3 cellular contexts compared by ENCODE assay signal in the genomic region with DNA sequence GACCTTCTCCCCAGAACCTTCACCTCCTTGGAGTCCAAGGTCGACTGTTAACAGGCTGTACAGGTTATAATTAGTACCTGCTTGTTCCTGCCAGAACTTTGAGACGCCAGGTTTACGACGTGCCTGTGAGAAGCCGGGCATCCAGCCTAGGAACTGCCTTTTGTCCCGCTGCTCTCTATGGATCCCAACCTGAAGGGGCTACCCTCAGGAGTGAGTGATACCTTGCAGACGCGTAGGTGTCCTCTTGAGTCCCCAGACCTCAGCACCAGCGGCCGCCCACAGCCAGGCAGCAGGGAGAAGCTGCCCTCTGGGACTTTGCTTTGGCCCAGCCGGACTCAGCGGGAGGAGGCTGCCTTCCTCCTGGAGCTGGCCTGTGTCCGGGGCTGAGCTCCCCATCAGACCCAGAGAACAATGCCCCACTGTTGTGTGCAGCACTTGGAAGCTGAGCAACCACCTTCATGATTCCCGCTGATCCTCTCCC.
TF ChIP-seq lines count a peak whose summit lies in the region.

No MANE protein-coding gene starts in this region.

TF ChIP-seq in IMR-90, 13 proteins besides CTCF, POLR2A, EP300 and RAD21:
- no peak for TF ChIP-seq RFX5 (IDR thresholded peaks at IDR 0.05; ENCODE audit: low read depth, low read length)
TF ChIP-seq in IMR-90: peak in this region for 0.

TF ChIP-seq in GM12878, 131 proteins besides CTCF, POLR2A, EP300 and RAD21:
- TF ChIP-seq SRF (IDR thresholded peaks at IDR 0.05; ENCODE audit: low read depth in 2 of 2, low read length in 2 of 2) (0 out of 4 replicates have a peak, but pooled peaks of 1 of the 2 experiments have one; percentile 7), NR2F1 (conservative IDR thresholded peaks at IDR 0.05) (peak; percentile 8; the same call in 1 of the 2 replicates), NR2C2 (IDR thresholded peaks at IDR 0.05; ENCODE audit: borderline replicate concordance, control insufficient read depth, insufficient read length, low read depth) (no peak), RB1 (IDR thresholded peaks at IDR 0.05; ENCODE audit: borderline replicate concordance) (no peak)
- TF ChIP-seq, protein P1, sequence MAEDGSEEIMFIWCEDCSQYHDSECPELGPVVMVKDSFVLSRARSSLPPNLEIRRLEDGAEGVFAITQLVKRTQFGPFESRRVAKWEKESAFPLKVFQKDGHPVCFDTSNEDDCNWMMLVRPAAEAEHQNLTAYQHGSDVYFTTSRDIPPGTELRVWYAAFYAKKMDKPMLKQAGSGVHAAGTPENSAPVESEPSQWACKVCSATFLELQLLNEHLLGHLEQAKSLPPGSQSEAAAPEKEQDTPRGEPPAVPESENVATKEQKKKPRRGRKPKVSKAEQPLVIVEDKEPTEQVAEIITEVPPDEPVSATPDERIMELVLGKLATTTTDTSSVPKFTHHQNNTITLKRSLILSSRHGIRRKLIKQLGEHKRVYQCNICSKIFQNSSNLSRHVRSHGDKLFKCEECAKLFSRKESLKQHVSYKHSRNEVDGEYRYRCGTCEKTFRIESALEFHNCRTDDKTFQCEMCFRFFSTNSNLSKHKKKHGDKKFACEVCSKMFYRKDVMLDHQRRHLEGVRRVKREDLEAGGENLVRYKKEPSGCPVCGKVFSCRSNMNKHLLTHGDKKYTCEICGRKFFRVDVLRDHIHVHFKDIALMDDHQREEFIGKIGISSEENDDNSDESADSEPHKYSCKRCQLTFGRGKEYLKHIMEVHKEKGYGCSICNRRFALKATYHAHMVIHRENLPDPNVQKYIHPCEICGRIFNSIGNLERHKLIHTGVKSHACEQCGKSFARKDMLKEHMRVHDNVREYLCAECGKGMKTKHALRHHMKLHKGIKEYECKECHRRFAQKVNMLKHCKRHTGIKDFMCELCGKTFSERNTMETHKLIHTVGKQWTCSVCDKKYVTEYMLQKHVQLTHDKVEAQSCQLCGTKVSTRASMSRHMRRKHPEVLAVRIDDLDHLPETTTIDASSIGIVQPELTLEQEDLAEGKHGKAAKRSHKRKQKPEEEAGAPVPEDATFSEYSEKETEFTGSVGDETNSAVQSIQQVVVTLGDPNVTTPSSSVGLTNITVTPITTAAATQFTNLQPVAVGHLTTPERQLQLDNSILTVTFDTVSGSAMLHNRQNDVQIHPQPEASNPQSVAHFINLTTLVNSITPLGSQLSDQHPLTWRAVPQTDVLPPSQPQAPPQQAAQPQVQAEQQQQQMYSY (CRISPR knock-in tag; IDR thresholded peaks at IDR 0.05), result no peak

TF ChIP-seq in HepG2, 621 proteins besides CTCF, POLR2A, EP300 and RAD21 (continues in another document):
- TF ChIP-seq EHMT2 (IDR thresholded peaks at IDR 0.05; ENCODE audit: borderline replicate concordance, low read depth, low read length), result no peak
- peak; percentile 54; the same call in 1 of the 2 replicates for TF ChIP-seq ZBTB38 (CRISPR knock-in tag; IDR thresholded peaks at IDR 0.05)
- TF ChIP-seq GTF2F1 (IDR thresholded peaks at IDR 0.05; ENCODE audit: low read length), result no peak
- TF ChIP-seq, protein P2, sequence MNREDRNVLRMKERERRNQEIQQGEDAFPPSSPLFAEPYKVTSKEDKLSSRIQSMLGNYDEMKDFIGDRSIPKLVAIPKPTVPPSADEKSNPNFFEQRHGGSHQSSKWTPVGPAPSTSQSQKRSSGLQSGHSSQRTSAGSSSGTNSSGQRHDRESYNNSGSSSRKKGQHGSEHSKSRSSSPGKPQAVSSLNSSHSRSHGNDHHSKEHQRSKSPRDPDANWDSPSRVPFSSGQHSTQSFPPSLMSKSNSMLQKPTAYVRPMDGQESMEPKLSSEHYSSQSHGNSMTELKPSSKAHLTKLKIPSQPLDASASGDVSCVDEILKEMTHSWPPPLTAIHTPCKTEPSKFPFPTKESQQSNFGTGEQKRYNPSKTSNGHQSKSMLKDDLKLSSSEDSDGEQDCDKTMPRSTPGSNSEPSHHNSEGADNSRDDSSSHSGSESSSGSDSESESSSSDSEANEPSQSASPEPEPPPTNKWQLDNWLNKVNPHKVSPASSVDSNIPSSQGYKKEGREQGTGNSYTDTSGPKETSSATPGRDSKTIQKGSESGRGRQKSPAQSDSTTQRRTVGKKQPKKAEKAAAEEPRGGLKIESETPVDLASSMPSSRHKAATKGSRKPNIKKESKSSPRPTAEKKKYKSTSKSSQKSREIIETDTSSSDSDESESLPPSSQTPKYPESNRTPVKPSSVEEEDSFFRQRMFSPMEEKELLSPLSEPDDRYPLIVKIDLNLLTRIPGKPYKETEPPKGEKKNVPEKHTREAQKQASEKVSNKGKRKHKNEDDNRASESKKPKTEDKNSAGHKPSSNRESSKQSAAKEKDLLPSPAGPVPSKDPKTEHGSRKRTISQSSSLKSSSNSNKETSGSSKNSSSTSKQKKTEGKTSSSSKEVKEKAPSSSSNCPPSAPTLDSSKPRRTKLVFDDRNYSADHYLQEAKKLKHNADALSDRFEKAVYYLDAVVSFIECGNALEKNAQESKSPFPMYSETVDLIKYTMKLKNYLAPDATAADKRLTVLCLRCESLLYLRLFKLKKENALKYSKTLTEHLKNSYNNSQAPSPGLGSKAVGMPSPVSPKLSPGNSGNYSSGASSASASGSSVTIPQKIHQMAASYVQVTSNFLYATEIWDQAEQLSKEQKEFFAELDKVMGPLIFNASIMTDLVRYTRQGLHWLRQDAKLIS (CRISPR knock-in tag; IDR thresholded peaks at IDR 0.05), result no peak
- no peak for TF ChIP-seq RBAK (CRISPR knock-in tag; IDR thresholded peaks at IDR 0.05)
- no peak for TF ChIP-seq ARID2 (CRISPR knock-in tag; IDR thresholded peaks at IDR 0.05; ENCODE audit: borderline replicate concordance)
- TF ChIP-seq MEF2D (CRISPR knock-in tag; IDR thresholded peaks at IDR 0.05), result no peak
- TF ChIP-seq TBX2 (CRISPR knock-in tag; IDR thresholded peaks at IDR 0.05; ENCODE audit: borderline replicate concordance), result no peak
- no peak for TF ChIP-seq HOXA7 (CRISPR knock-in tag; IDR thresholded peaks at IDR 0.05)
- no peak for TF ChIP-seq ZFAT (CRISPR knock-in tag; conservative IDR thresholded peaks at IDR 0.05)
- TF ChIP-seq, protein P3, sequence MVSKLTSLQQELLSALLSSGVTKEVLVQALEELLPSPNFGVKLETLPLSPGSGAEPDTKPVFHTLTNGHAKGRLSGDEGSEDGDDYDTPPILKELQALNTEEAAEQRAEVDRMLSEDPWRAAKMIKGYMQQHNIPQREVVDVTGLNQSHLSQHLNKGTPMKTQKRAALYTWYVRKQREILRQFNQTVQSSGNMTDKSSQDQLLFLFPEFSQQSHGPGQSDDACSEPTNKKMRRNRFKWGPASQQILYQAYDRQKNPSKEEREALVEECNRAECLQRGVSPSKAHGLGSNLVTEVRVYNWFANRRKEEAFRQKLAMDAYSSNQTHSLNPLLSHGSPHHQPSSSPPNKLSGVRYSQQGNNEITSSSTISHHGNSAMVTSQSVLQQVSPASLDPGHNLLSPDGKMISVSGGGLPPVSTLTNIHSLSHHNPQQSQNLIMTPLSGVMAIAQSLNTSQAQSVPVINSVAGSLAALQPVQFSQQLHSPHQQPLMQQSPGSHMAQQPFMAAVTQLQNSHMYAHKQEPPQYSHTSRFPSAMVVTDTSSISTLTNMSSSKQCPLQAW (CRISPR knock-in tag; IDR thresholded peaks at IDR 0.05), result no peak
- TF ChIP-seq, protein P4, sequence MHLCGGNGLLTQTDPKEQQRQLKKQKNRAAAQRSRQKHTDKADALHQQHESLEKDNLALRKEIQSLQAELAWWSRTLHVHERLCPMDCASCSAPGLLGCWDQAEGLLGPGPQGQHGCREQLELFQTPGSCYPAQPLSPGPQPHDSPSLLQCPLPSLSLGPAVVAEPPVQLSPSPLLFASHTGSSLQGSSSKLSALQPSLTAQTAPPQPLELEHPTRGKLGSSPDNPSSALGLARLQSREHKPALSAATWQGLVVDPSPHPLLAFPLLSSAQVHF (CRISPR knock-in tag; IDR thresholded peaks at IDR 0.05), result no peak
- TF ChIP-seq, protein P5, sequence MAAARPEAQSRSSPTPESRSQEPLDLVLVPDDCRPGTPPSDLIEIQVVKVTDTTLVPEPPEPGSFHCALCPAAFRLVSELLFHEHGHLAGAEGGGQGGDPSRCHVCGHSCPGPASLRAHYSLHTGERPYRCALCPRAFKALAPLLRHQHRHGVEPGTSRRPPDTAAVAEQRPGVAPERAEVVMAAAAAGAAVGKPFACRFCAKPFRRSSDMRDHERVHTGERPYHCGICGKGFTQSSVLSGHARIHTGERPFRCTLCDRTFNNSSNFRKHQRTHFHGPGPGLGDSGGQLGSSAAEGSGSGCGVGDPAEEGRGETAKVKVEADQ (CRISPR knock-in tag; IDR thresholded peaks at IDR 0.05; ENCODE audit: borderline replicate concordance), result no peak
- TF ChIP-seq SOX5 (CRISPR knock-in tag; IDR thresholded peaks at IDR 0.05; ENCODE audit: borderline replicate concordance), result peak; percentile 30; the same call in 1 of the 2 replicates
- TF ChIP-seq HHEX (CRISPR knock-in tag; IDR thresholded peaks at IDR 0.05), result no peak
- TF ChIP-seq YEATS2 (CRISPR knock-in tag; IDR thresholded peaks at IDR 0.05; ENCODE audit: borderline replicate concordance), result no peak
- 0 out of 2 replicates have a peak, but pooled peaks have one; percentile 21 for TF ChIP-seq ELF3 (CRISPR knock-in tag; IDR thresholded peaks at IDR 0.05)
- TF ChIP-seq ZNF768 (CRISPR knock-in tag; IDR thresholded peaks at IDR 0.05), result 0 out of 2 replicates have a peak, but pooled peaks have one; percentile 8
- TF ChIP-seq PAX8 (CRISPR knock-in tag; IDR thresholded peaks at IDR 0.05; ENCODE audit: borderline replicate concordance), result no peak
- TF ChIP-seq TSC22D2 (CRISPR knock-in tag; IDR thresholded peaks at IDR 0.05; ENCODE audit: borderline replicate concordance), result no peak
- TF ChIP-seq HNRNPLL (IDR thresholded peaks at IDR 0.05; ENCODE audit: low read depth, low read length, poor library complexity, severe bottlenecking), result peak; percentile 23
- no peak for TF ChIP-seq ZNF709 (CRISPR knock-in tag; IDR thresholded peaks at IDR 0.05)
- TF ChIP-seq, protein P6, sequence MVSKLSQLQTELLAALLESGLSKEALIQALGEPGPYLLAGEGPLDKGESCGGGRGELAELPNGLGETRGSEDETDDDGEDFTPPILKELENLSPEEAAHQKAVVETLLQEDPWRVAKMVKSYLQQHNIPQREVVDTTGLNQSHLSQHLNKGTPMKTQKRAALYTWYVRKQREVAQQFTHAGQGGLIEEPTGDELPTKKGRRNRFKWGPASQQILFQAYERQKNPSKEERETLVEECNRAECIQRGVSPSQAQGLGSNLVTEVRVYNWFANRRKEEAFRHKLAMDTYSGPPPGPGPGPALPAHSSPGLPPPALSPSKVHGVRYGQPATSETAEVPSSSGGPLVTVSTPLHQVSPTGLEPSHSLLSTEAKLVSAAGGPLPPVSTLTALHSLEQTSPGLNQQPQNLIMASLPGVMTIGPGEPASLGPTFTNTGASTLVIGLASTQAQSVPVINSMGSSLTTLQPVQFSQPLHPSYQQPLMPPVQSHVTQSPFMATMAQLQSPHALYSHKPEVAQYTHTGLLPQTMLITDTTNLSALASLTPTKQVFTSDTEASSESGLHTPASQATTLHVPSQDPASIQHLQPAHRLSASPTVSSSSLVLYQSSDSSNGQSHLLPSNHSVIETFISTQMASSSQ (IDR thresholded peaks at IDR 0.05; ENCODE audit: low read depth), result no peak
- TF ChIP-seq, protein P6 (CRISPR knock-in tag; IDR thresholded peaks at IDR 0.05; ENCODE audit: borderline replicate concordance), result no peak
- TF ChIP-seq, protein P7, sequence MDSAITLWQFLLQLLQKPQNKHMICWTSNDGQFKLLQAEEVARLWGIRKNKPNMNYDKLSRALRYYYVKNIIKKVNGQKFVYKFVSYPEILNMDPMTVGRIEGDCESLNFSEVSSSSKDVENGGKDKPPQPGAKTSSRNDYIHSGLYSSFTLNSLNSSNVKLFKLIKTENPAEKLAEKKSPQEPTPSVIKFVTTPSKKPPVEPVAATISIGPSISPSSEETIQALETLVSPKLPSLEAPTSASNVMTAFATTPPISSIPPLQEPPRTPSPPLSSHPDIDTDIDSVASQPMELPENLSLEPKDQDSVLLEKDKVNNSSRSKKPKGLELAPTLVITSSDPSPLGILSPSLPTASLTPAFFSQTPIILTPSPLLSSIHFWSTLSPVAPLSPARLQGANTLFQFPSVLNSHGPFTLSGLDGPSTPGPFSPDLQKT (CRISPR knock-in tag; IDR thresholded peaks at IDR 0.05; ENCODE audit: borderline replicate concordance), result no peak
- TF ChIP-seq ZNF570 (CRISPR knock-in tag; IDR thresholded peaks at IDR 0.05; ENCODE audit: borderline replicate concordance), result no peak
- no peak for TF ChIP-seq FOXC1 (CRISPR knock-in tag; IDR thresholded peaks at IDR 0.05; ENCODE audit: borderline replicate concordance)
- TF ChIP-seq NR2C2 (CRISPR knock-in tag; IDR thresholded peaks at IDR 0.05; ENCODE audit: borderline replicate concordance), result no peak
- TF ChIP-seq, protein P8, sequence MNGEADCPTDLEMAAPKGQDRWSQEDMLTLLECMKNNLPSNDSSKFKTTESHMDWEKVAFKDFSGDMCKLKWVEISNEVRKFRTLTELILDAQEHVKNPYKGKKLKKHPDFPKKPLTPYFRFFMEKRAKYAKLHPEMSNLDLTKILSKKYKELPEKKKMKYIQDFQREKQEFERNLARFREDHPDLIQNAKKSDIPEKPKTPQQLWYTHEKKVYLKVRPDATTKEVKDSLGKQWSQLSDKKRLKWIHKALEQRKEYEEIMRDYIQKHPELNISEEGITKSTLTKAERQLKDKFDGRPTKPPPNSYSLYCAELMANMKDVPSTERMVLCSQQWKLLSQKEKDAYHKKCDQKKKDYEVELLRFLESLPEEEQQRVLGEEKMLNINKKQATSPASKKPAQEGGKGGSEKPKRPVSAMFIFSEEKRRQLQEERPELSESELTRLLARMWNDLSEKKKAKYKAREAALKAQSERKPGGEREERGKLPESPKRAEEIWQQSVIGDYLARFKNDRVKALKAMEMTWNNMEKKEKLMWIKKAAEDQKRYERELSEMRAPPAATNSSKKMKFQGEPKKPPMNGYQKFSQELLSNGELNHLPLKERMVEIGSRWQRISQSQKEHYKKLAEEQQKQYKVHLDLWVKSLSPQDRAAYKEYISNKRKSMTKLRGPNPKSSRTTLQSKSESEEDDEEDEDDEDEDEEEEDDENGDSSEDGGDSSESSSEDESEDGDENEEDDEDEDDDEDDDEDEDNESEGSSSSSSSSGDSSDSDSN (CRISPR knock-in tag; IDR thresholded peaks at IDR 0.05), result peak; percentile 55; the same call in 1 of the 2 replicates
- no peak for TF ChIP-seq JDP2 (CRISPR knock-in tag; IDR thresholded peaks at IDR 0.05; ENCODE audit: borderline replicate concordance)
